Comparison of ENCODE assay signal across 19 cellular contexts in genomic region chr10:114206902-114207301, GRCh38. TPM values are rescaled to one million over a fixed set of nuclear protein-coding genes. Genes with fewer than 3 reads are reported as not detected.
"Had no signal": no experiment of that assay in that cellular context is flagged by ENCODE, and none has a peak within 500 bp of the region (broad histone marks: within the 10 kb centered on the region; RNA-seq: fewer than 3 reads in every experiment).

No MANE protein-coding gene starts in this region.

- ATAC-seq: naive thymus-derived CD4-positive, alpha-beta T cell; right cardiac atrium; stimulated activated effector memory CD8-positive, alpha-beta T cell treated with anti-CD3 and anti-CD28 coated beads, Interleukin-12 subunit alpha, Interleukin-12 subunit beta, amount 100 ng/mL, for 72 hours; stimulated activated naive CD8-positive, alpha-beta T cell treated with anti-CD3 and anti-CD28 coated beads, Interleukin-15, Interleukin-2, amounts not matched to agents 100 U/mL and 50 U/mL, for 24 hours had no signal

- DNase-seq: cortex of kidney; dorsolateral prefrontal cortex; effector CD8-positive, alpha-beta T cell; esophagus squamous epithelium; foreskin fibroblast; immature natural killer cell; left ventricle myocardium inferior; mesendoderm; naive thymus-derived CD4-positive, alpha-beta T cell; nephron progenitor cell; posterior cingulate gyrus; right cardiac atrium; stimulated activated CD4-positive, alpha-beta T cell treated with anti-CD3 and anti-CD28 coated beads, Interleukin-4, amount 100 ng/mL, for 1 hour; stimulated activated CD8-positive, alpha-beta memory T cell treated with anti-CD3 and anti-CD28 coated beads, Interleukin-4, amount 100 ng/mL, for 48 hours; stimulated activated naive CD8-positive, alpha-beta T cell treated with anti-CD3 and anti-CD28 coated beads, Interleukin-15, Interleukin-2, amounts not matched to agents 100 U/mL and 50 U/mL, for 24 hours; thyroid gland had no signal

- H3K27ac ChIP-seq: dorsolateral prefrontal cortex, esophagus squamous epithelium, left ventricle myocardium inferior, suprapubic skin, thyroid gland had no signal

RNA-seq across cellular contexts. Expression of gene TDRD1, which starts 27.7 kb away (rescaled TPM):
- total RNA-seq: osteocyte had no signal

RNA-seq across cellular contexts. Expression of gene VWA2, which starts 32.2 kb away (rescaled TPM):
- total RNA-seq: left ventricle myocardium inferior, osteocyte, right cardiac atrium had no signal
